Comparison of ENCODE assay signal across 31 cellular contexts in genomic region chr6:83601119-83601518, GRCh38.
"Had no signal": no experiment of that assay in that cellular context is flagged by ENCODE, and none has a peak within 500 bp of the region (broad histone marks: within the 10 kb centered on the region; RNA-seq: fewer than 3 reads in every experiment).

No MANE protein-coding gene starts in this region.

- H3K27ac Mint-ChIP-seq: activated CD4-positive, alpha-beta memory T cell treated with anti-CD3 and anti-CD28 coated beads, Interleukin-2, amount 10 ng/mL, durations not matched to agents 7 days and 5 days; activated CD4-positive, alpha-beta T cell treated with anti-CD3 and anti-CD28 coated beads, Interleukin-2, amount 10 ng/mL, durations not matched to agents 7 days and 5 days; activated naive CD4-positive, alpha-beta T cell treated with anti-CD3 and anti-CD28 coated beads, Interleukin-2, amount 10 ng/mL, durations not matched to agents 7 days and 5 days; activated T-cell treated with anti-CD3 and anti-CD28 coated beads, Interleukin-2, amount 50 U/mL, for 24 hours; mesothelial cell of epicardium; naive thymus-derived CD4-positive, alpha-beta T cell; stimulated activated effector memory CD8-positive, alpha-beta T cell treated with anti-CD3 and anti-CD28 coated beads, Interleukin-12 subunit alpha, Interleukin-12 subunit beta, amount 100 ng/mL, for 72 hours; stimulated activated naive CD8-positive, alpha-beta T cell treated with anti-CD3 and anti-CD28 coated beads, Interleukin-15, Interleukin-2, amounts not matched to agents 100 ng/mL and 50 ng/mL, for 24 hours; T-helper 17 cell had no signal

- ATAC-seq: gastroesophageal sphincter; left cardiac atrium; left ventricle myocardium superior; naive thymus-derived CD4-positive, alpha-beta T cell; right lobe of liver; stimulated activated effector memory CD8-positive, alpha-beta T cell treated with anti-CD3 and anti-CD28 coated beads, Interleukin-12 subunit alpha, Interleukin-12 subunit beta, amount 100 ng/mL, for 72 hours; T-helper 17 cell had no signal

- H3K4me3 ChIP-seq: breast epithelium, esophagus muscularis mucosa, gastroesophageal sphincter, right lobe of liver, skin epidermis, thyroid gland, upper lobe of left lung, vagina had no signal

- H3K9me3 Mint-ChIP-seq: activated CD4-positive, alpha-beta memory T cell treated with anti-CD3 and anti-CD28 coated beads, Interleukin-2, amount 10 ng/mL, durations not matched to agents 7 days and 5 days; activated CD4-positive, alpha-beta T cell treated with anti-CD3 and anti-CD28 coated beads, Interleukin-2, amount 10 ng/mL, durations not matched to agents 7 days and 5 days; activated naive CD4-positive, alpha-beta T cell treated with anti-CD3 and anti-CD28 coated beads, Interleukin-2, amount 10 ng/mL, durations not matched to agents 7 days and 5 days; activated T-cell treated with anti-CD3 and anti-CD28 coated beads, Interleukin-2, amount 50 U/mL, for 24 hours; mesothelial cell of epicardium; naive thymus-derived CD4-positive, alpha-beta T cell; neural crest cell; stimulated activated effector memory CD8-positive, alpha-beta T cell treated with anti-CD3 and anti-CD28 coated beads, Interleukin-12 subunit alpha, Interleukin-12 subunit beta, amount 100 ng/mL, for 72 hours; stimulated activated naive CD8-positive, alpha-beta T cell treated with anti-CD3 and anti-CD28 coated beads, Interleukin-15, Interleukin-2, amounts not matched to agents 100 ng/mL and 50 ng/mL, for 24 hours had no signal

- H3K4me1 Mint-ChIP-seq: activated CD4-positive, alpha-beta memory T cell treated with anti-CD3 and anti-CD28 coated beads, Interleukin-2, amount 10 ng/mL, durations not matched to agents 7 days and 5 days; activated CD4-positive, alpha-beta T cell treated with anti-CD3 and anti-CD28 coated beads, Interleukin-2, amount 10 ng/mL, durations not matched to agents 7 days and 5 days; activated naive CD4-positive, alpha-beta T cell treated with anti-CD3 and anti-CD28 coated beads, Interleukin-2, amount 10 ng/mL, durations not matched to agents 7 days and 5 days; naive thymus-derived CD4-positive, alpha-beta T cell; stimulated activated effector memory CD8-positive, alpha-beta T cell treated with anti-CD3 and anti-CD28 coated beads, Interleukin-12 subunit alpha, Interleukin-12 subunit beta, amount 100 ng/mL, for 72 hours; T-helper 17 cell had no signal

- H3K36me3 ChIP-seq: breast epithelium, esophagus muscularis mucosa, gastroesophageal sphincter, right lobe of liver, thyroid gland, upper lobe of left lung, vagina had no signal

- H3K36me3 Mint-ChIP-seq: activated naive CD4-positive, alpha-beta T cell treated with anti-CD3 and anti-CD28 coated beads, Interleukin-2, amount 10 ng/mL, durations not matched to agents 7 days and 5 days; mesothelial cell of epicardium; naive thymus-derived CD4-positive, alpha-beta T cell; stimulated activated effector memory CD8-positive, alpha-beta T cell treated with anti-CD3 and anti-CD28 coated beads, Interleukin-12 subunit alpha, Interleukin-12 subunit beta, amount 100 ng/mL, for 72 hours had no signal

- H3K4me3 Mint-ChIP-seq: activated CD4-positive, alpha-beta memory T cell treated with anti-CD3 and anti-CD28 coated beads, Interleukin-2, amount 10 ng/mL, durations not matched to agents 7 days and 5 days; activated CD4-positive, alpha-beta T cell treated with anti-CD3 and anti-CD28 coated beads, Interleukin-2, amount 10 ng/mL, durations not matched to agents 7 days and 5 days; activated naive CD4-positive, alpha-beta T cell treated with anti-CD3 and anti-CD28 coated beads, Interleukin-2, amount 10 ng/mL, durations not matched to agents 7 days and 5 days; activated T-cell treated with anti-CD3 and anti-CD28 coated beads, Interleukin-2, amount 50 U/mL, for 24 hours; mesothelial cell of epicardium; naive thymus-derived CD4-positive, alpha-beta T cell; neural crest cell; stimulated activated effector memory CD8-positive, alpha-beta T cell treated with anti-CD3 and anti-CD28 coated beads, Interleukin-12 subunit alpha, Interleukin-12 subunit beta, amount 100 ng/mL, for 72 hours; stimulated activated naive CD8-positive, alpha-beta T cell treated with anti-CD3 and anti-CD28 coated beads, Interleukin-15, Interleukin-2, amounts not matched to agents 100 ng/mL and 50 ng/mL, for 24 hours; T-helper 17 cell had no signal

- H3K9me3 ChIP-seq: breast epithelium, esophagus muscularis mucosa, gastroesophageal sphincter, right lobe of liver, thyroid gland, upper lobe of left lung, vagina had no signal

- H3K4me1 ChIP-seq: breast epithelium, gastroesophageal sphincter, right lobe of liver, thyroid gland, upper lobe of left lung, vagina had no signal

- DNase-seq: activated CD4-positive, alpha-beta memory T cell treated with anti-CD3 and anti-CD28 coated beads, Interleukin-2, amount 10 ng/mL, durations not matched to agents 7 days and 5 days; activated CD4-positive, alpha-beta T cell treated with anti-CD3 and anti-CD28 coated beads for 1 hour; activated CD4-positive, alpha-beta T cell treated with anti-CD3 and anti-CD28 coated beads, Interleukin-2, amount 10 ng/mL, durations not matched to agents 7 days and 5 days; activated CD8-positive, alpha-beta memory T cell treated with anti-CD3 and anti-CD28 coated beads, Interleukin-2, amount 50 U/mL, for 48 hours; activated gamma-delta T cell; activated naive CD4-positive, alpha-beta T cell treated with anti-CD3 and anti-CD28 coated beads, Interleukin-2, amount 10 ng/mL, durations not matched to agents 7 days and 5 days; activated T-cell treated with anti-CD3 and anti-CD28 coated beads, Interleukin-2, amount 50 U/mL, for 24 hours; central memory CD4-positive, alpha-beta T cell; dermis blood vessel endothelial cell; effector CD4-positive, alpha-beta T cell; hippocampal formation; left cardiac atrium; left ventricle myocardium superior; mammary epithelial cell; naive thymus-derived CD4-positive, alpha-beta T cell; occipital lobe; right lobe of liver; stimulated activated CD4-positive, alpha-beta T cell treated with anti-CD3 and anti-CD28 coated beads, Interleukin-4, amount 100 ng/mL, for 24 hours; T-helper 17 cell; T1000; thyroid gland; upper lobe of left lung had no signal

- H3K27ac ChIP-seq: breast epithelium, esophagus muscularis mucosa, gastroesophageal sphincter, right lobe of liver, skin epidermis, thyroid gland, upper lobe of left lung, vagina had no signal

- H3K27me3 ChIP-seq: breast epithelium, esophagus muscularis mucosa, gastroesophageal sphincter, right lobe of liver, thyroid gland, upper lobe of left lung, vagina had no signal

- H3K27me3 Mint-ChIP-seq: activated CD4-positive, alpha-beta memory T cell treated with anti-CD3 and anti-CD28 coated beads, Interleukin-2, amount 10 ng/mL, durations not matched to agents 7 days and 5 days; activated CD4-positive, alpha-beta T cell treated with anti-CD3 and anti-CD28 coated beads, Interleukin-2, amount 10 ng/mL, durations not matched to agents 7 days and 5 days; activated naive CD4-positive, alpha-beta T cell treated with anti-CD3 and anti-CD28 coated beads, Interleukin-2, amount 10 ng/mL, durations not matched to agents 7 days and 5 days; activated T-cell treated with anti-CD3 and anti-CD28 coated beads, Interleukin-2, amount 50 U/mL, for 24 hours; naive thymus-derived CD4-positive, alpha-beta T cell; stimulated activated naive CD8-positive, alpha-beta T cell treated with anti-CD3 and anti-CD28 coated beads, Interleukin-15, Interleukin-2, amounts not matched to agents 100 ng/mL and 50 ng/mL, for 24 hours; T-helper 17 cell had no signal
